In the genomic region with DNA sequence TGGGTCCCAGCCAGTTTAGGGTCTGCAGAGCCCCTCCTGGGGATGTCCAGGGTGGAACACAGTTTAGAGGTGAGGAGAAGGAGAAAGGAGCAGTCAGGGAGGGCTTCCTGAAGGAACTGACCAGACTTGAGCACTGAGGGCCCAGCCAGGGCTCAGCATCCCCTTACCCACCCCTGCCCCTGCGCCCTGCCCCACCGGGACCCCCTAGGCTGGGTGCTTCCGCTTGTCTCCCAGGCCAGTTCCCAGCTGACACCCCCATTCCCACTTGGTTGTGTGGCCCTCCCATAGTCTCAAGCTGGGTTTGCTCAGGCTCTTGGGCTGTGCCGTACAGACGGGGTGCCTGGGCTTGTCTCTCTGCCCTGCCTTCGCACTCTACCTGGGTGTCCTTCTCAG, we compare ENCODE assay signal across 14 cellular contexts. TPM values are rescaled to one million over a fixed set of nuclear protein-coding genes. Genes with fewer than 3 reads are reported as not detected.
"Had no signal": no experiment of that assay in that cellular context is flagged by ENCODE, and none has a peak within 500 bp of the region (broad histone marks: within the 10 kb centered on the region; RNA-seq: fewer than 3 reads in every experiment).

No MANE protein-coding gene starts in this region.

- H3K9me3 Mint-ChIP-seq: activated CD4-positive, alpha-beta T cell treated with anti-CD3 and anti-CD28 coated beads, Interleukin-2, amount 10 ng/mL, durations not matched to agents 7 days and 5 days; activated naive CD4-positive, alpha-beta T cell treated with anti-CD3 and anti-CD28 coated beads, Interleukin-2, amount 50 U/mL, for 24 hours; naive B cell had no signal

- H3K36me3 ChIP-seq: colonic mucosa, thyroid gland had no signal

- H3K9me3 ChIP-seq: colonic mucosa, thyroid gland had no signal

- H3K4me1 Mint-ChIP-seq: activated CD4-positive, alpha-beta T cell treated with anti-CD3 and anti-CD28 coated beads, Interleukin-2, amount 10 ng/mL, durations not matched to agents 7 days and 5 days; activated naive CD4-positive, alpha-beta T cell treated with anti-CD3 and anti-CD28 coated beads, Interleukin-2, amount 50 U/mL, for 24 hours had no signal

- H3K36me3 Mint-ChIP-seq: activated naive CD4-positive, alpha-beta T cell treated with anti-CD3 and anti-CD28 coated beads, Interleukin-2, amount 50 U/mL, for 24 hours; naive B cell had no signal

- H3K27ac ChIP-seq: colonic mucosa, foreskin keratinocyte, thyroid gland had no signal

- H3K4me3 ChIP-seq: colonic mucosa, smooth muscle cell, thyroid gland had no signal

- H3K4me2 ChIP-seq: smooth muscle cell had no signal

- H3K27me3 ChIP-seq: thyroid gland had no signal

- H3K27ac Mint-ChIP-seq: activated CD4-positive, alpha-beta T cell treated with anti-CD3 and anti-CD28 coated beads, Interleukin-2, amount 10 ng/mL, durations not matched to agents 7 days and 5 days; activated naive CD4-positive, alpha-beta T cell treated with anti-CD3 and anti-CD28 coated beads, Interleukin-2, amount 50 U/mL, for 24 hours; naive B cell had no signal

- H3K4me3 Mint-ChIP-seq: activated CD4-positive, alpha-beta T cell treated with anti-CD3 and anti-CD28 coated beads, Interleukin-2, amount 10 ng/mL, durations not matched to agents 7 days and 5 days; activated naive CD4-positive, alpha-beta T cell treated with anti-CD3 and anti-CD28 coated beads, Interleukin-2, amount 50 U/mL, for 24 hours; naive B cell had no signal

- ATAC-seq: foreskin keratinocyte, right cardiac atrium had no signal

- H3K4me1 ChIP-seq: colonic mucosa, foreskin keratinocyte had no signal

- DNase-seq: activated CD4-positive, alpha-beta T cell treated with anti-CD3 and anti-CD28 coated beads, Interleukin-2, amount 10 ng/mL, durations not matched to agents 7 days and 5 days; activated CD4-positive, CD25-positive, alpha-beta regulatory T cell; activated CD8-positive, alpha-beta memory T cell treated with anti-CD3 and anti-CD28 coated beads for 24 hours; activated T-cell treated with anti-CD3 and anti-CD28 coated beads for 4 hours; caudate nucleus; foreskin keratinocyte; naive B cell had no signal

RNA-seq across cellular contexts. Expression of a gene that starts 26.3 kb away (rescaled TPM):
- total RNA-seq: mononuclear cell had no signal

RNA-seq across cellular contexts. Expression of a gene that starts 26.6 kb away (rescaled TPM):
- total RNA-seq: activated CD4-positive, alpha-beta T cell treated with anti-CD3 and anti-CD28 coated beads, Interleukin-2, amount 10 ng/mL, durations not matched to agents 7 days and 5 days; lung microvascular endothelial cell had no signal
